ENCODE assay signal across 3 cellular contexts in the genomic region with DNA sequence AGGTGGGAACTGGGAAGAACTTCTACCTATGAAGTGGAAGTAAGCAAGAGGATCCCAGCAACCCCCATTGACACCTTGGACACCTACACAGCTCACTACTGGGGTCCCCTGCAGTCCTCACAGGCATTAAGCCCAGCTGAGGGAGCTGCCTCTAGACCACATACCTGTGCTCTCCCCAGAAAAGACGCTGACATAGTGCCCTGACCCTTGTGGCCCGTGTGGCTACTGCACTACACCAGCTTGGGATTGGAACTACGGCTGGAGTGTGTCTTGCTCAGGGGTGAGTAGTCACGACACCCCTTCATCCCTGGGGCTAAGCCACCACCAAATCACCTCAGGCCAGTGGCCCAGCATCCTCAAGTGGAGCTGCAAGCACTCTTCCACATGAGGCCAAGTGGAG.
TF ChIP-seq lines count a peak whose summit lies in the region.

No MANE protein-coding gene starts in this region.

TF ChIP-seq in GM23338, 12 proteins besides CTCF, POLR2A, EP300 and RAD21:
- TF ChIP-seq, protein P1, sequence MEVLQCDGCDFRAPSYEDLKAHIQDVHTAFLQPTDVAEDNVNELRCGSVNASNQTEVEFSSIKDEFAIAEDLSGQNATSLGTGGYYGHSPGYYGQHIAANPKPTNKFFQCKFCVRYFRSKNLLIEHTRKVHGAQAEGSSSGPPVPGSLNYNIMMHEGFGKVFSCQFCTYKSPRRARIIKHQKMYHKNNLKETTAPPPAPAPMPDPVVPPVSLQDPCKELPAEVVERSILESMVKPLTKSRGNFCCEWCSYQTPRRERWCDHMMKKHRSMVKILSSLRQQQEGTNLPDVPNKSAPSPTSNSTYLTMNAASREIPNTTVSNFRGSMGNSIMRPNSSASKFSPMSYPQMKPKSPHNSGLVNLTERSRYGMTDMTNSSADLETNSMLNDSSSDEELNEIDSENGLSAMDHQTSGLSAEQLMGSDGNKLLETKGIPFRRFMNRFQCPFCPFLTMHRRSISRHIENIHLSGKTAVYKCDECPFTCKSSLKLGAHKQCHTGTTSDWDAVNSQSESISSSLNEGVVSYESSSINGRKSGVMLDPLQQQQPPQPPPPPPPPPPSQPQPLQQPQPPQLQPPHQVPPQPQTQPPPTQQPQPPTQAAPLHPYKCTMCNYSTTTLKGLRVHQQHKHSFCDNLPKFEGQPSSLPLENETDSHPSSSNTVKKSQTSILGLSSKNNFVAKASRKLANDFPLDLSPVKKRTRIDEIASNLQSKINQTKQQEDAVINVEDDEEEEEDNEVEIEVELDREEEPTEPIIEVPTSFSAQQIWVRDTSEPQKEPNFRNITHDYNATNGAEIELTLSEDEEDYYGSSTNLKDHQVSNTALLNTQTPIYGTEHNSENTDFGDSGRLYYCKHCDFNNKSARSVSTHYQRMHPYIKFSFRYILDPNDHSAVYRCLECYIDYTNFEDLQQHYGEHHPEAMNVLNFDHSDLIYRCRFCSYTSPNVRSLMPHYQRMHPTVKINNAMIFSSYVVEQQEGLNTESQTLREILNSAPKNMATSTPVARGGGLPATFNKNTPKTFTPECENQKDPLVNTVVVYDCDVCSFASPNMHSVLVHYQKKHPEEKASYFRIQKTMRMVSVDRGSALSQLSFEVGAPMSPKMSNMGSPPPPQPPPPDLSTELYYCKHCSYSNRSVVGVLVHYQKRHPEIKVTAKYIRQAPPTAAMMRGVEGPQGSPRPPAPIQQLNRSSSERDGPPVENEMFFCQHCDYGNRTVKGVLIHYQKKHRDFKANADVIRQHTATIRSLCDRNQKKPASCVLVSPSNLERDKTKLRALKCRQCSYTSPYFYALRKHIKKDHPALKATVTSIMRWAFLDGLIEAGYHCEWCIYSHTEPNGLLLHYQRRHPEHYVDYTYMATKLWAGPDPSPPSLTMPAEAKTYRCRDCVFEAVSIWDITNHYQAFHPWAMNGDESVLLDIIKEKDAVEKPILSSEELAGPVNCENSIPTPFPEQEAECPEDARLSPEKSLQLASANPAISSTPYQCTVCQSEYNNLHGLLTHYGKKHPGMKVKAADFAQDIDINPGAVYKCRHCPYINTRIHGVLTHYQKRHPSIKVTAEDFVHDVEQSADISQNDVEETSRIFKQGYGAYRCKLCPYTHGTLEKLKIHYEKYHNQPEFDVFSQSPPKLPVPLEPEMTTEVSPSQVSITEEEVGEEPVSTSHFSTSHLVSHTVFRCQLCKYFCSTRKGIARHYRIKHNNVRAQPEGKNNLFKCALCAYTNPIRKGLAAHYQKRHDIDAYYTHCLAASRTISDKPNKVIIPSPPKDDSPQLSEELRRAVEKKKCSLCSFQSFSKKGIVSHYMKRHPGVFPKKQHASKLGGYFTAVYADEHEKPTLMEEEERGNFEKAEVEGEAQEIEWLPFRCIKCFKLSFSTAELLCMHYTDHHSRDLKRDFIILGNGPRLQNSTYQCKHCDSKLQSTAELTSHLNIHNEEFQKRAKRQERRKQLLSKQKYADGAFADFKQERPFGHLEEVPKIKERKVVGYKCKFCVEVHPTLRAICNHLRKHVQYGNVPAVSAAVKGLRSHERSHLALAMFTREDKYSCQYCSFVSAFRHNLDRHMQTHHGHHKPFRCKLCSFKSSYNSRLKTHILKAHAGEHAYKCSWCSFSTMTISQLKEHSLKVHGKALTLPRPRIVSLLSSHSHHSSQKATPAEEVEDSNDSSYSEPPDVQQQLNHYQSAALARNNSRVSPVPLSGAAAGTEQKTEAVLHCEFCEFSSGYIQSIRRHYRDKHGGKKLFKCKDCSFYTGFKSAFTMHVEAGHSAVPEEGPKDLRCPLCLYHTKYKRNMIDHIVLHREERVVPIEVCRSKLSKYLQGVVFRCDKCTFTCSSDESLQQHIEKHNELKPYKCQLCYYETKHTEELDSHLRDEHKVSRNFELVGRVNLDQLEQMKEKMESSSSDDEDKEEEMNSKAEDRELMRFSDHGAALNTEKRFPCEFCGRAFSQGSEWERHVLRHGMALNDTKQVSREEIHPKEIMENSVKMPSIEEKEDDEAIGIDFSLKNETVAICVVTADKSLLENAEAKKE (CRISPR knock-in tag; IDR thresholded peaks at IDR 0.05) = no peak
- no peak for TF ChIP-seq ZNF114 (CRISPR knock-in tag; IDR thresholded peaks at IDR 0.05)
- no peak for TF ChIP-seq ZNF331 (CRISPR knock-in tag; IDR thresholded peaks at IDR 0.05; ENCODE audit: low read depth)

TF ChIP-seq in WTC11, 78 proteins besides CTCF, POLR2A, EP300 and RAD21:
- TF ChIP-seq, protein P2, sequence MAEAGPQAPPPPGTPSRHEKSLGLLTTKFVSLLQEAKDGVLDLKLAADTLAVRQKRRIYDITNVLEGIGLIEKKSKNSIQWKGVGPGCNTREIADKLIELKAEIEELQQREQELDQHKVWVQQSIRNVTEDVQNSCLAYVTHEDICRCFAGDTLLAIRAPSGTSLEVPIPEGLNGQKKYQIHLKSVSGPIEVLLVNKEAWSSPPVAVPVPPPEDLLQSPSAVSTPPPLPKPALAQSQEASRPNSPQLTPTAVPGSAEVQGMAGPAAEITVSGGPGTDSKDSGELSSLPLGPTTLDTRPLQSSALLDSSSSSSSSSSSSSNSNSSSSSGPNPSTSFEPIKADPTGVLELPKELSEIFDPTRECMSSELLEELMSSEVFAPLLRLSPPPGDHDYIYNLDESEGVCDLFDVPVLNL (CRISPR knock-in tag; IDR thresholded peaks at IDR 0.05; ENCODE audit: borderline replicate concordance, low read depth) = no peak
- no peak for TF ChIP-seq ATF1 (CRISPR knock-in tag; IDR thresholded peaks at IDR 0.05)
- TF ChIP-seq, protein P3, sequence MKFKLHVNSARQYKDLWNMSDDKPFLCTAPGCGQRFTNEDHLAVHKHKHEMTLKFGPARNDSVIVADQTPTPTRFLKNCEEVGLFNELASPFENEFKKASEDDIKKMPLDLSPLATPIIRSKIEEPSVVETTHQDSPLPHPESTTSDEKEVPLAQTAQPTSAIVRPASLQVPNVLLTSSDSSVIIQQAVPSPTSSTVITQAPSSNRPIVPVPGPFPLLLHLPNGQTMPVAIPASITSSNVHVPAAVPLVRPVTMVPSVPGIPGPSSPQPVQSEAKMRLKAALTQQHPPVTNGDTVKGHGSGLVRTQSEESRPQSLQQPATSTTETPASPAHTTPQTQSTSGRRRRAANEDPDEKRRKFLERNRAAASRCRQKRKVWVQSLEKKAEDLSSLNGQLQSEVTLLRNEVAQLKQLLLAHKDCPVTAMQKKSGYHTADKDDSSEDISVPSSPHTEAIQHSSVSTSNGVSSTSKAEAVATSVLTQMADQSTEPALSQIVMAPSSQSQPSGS (CRISPR knock-in tag; IDR thresholded peaks at IDR 0.05; ENCODE audit: borderline replicate concordance, low read depth) = no peak
- TF ChIP-seq ZNF416 (CRISPR knock-in tag; IDR thresholded peaks at IDR 0.05) = no peak
- TF ChIP-seq ELF4 (CRISPR knock-in tag; IDR thresholded peaks at IDR 0.05; ENCODE audit: low read depth) = no peak
- TF ChIP-seq TEAD1 (CRISPR knock-in tag; IDR thresholded peaks at IDR 0.05) = no peak
- TF ChIP-seq ESRRA (CRISPR knock-in tag; IDR thresholded peaks at IDR 0.05; ENCODE audit: borderline replicate concordance) = no peak
- no peak for TF ChIP-seq CBFB (CRISPR knock-in tag; IDR thresholded peaks at IDR 0.05; ENCODE audit: low read depth)
- no peak for TF ChIP-seq NFYB (CRISPR knock-in tag; conservative IDR thresholded peaks at IDR 0.05; ENCODE audit: low read depth)
- TF ChIP-seq, protein P4, sequence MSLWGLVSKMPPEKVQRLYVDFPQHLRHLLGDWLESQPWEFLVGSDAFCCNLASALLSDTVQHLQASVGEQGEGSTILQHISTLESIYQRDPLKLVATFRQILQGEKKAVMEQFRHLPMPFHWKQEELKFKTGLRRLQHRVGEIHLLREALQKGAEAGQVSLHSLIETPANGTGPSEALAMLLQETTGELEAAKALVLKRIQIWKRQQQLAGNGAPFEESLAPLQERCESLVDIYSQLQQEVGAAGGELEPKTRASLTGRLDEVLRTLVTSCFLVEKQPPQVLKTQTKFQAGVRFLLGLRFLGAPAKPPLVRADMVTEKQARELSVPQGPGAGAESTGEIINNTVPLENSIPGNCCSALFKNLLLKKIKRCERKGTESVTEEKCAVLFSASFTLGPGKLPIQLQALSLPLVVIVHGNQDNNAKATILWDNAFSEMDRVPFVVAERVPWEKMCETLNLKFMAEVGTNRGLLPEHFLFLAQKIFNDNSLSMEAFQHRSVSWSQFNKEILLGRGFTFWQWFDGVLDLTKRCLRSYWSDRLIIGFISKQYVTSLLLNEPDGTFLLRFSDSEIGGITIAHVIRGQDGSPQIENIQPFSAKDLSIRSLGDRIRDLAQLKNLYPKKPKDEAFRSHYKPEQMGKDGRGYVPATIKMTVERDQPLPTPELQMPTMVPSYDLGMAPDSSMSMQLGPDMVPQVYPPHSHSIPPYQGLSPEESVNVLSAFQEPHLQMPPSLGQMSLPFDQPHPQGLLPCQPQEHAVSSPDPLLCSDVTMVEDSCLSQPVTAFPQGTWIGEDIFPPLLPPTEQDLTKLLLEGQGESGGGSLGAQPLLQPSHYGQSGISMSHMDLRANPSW (CRISPR knock-in tag; conservative IDR thresholded peaks at IDR 0.05; ENCODE audit: low read depth) = no peak
- no peak for TF ChIP-seq PRRX2 (CRISPR knock-in tag; IDR thresholded peaks at IDR 0.05)

TF ChIP-seq in H1, 55 proteins besides CTCF, POLR2A, EP300 and RAD21 (continues in another document):
- no peak for TF ChIP-seq BACH1 (IDR thresholded peaks at IDR 0.05; ENCODE audit: low read length)
- no peak for TF ChIP-seq SIX5 (IDR thresholded peaks at IDR 0.05; ENCODE audit: low read depth, low read length)
- no peak for TF ChIP-seq SIN3A (conservative IDR thresholded peaks at IDR 0.05 in 1 of 2, IDR thresholded peaks at IDR 0.05 in 1 of 2; ENCODE audit: low read depth in 1 of 2, low read length in 2 of 2)
- TF ChIP-seq MAFK (IDR thresholded peaks at IDR 0.05; ENCODE audit: low read depth, low read length) = no peak
- TF ChIP-seq MAX (IDR thresholded peaks at IDR 0.05) = no peak
- TF ChIP-seq, protein P3 (IDR thresholded peaks at IDR 0.05; ENCODE audit: low read length) = no peak
- TF ChIP-seq POU5F1 (IDR thresholded peaks at IDR 0.05; ENCODE audit: low read depth, low read length) = no peak
- no peak for TF ChIP-seq TBP (IDR thresholded peaks at IDR 0.05; ENCODE audit: low read depth, low read length)
- TF ChIP-seq, protein P5, sequence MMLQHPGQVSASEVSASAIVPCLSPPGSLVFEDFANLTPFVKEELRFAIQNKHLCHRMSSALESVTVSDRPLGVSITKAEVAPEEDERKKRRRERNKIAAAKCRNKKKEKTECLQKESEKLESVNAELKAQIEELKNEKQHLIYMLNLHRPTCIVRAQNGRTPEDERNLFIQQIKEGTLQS (IDR thresholded peaks at IDR 0.05; ENCODE audit: insufficient read depth, low read depth, low read length) = no peak
- TF ChIP-seq GABPA (IDR thresholded peaks at IDR 0.05; ENCODE audit: borderline replicate concordance, insufficient read depth, low read length) = no peak
- TF ChIP-seq PHF8 (conservative IDR thresholded peaks at IDR 0.05; ENCODE audit: low read depth, low read length) = no peak
- no peak for TF ChIP-seq SIRT6 (IDR thresholded peaks at IDR 0.05; ENCODE audit: low read length)
- no peak for TF ChIP-seq FOSL1 (IDR thresholded peaks at IDR 0.05; ENCODE audit: insufficient read depth, low read depth, low read length)
- TF ChIP-seq CBX8 (IDR thresholded peaks at IDR 0.05; ENCODE audit: borderline replicate concordance, low read depth, low read length) = no peak
- TF ChIP-seq BRCA1 (IDR thresholded peaks at IDR 0.05; ENCODE audit: low read depth, low read length) = no peak
- TF ChIP-seq CBX5 (IDR thresholded peaks at IDR 0.05; ENCODE audit: low read depth, low read length) = no peak
- TF ChIP-seq HDAC6 (IDR thresholded peaks at IDR 0.05; ENCODE audit: low read depth, low read length) = no peak
- no peak for TF ChIP-seq E2F6 (IDR thresholded peaks at IDR 0.05)
